ENCODE assay signal across 8 cellular contexts in the genomic region with DNA sequence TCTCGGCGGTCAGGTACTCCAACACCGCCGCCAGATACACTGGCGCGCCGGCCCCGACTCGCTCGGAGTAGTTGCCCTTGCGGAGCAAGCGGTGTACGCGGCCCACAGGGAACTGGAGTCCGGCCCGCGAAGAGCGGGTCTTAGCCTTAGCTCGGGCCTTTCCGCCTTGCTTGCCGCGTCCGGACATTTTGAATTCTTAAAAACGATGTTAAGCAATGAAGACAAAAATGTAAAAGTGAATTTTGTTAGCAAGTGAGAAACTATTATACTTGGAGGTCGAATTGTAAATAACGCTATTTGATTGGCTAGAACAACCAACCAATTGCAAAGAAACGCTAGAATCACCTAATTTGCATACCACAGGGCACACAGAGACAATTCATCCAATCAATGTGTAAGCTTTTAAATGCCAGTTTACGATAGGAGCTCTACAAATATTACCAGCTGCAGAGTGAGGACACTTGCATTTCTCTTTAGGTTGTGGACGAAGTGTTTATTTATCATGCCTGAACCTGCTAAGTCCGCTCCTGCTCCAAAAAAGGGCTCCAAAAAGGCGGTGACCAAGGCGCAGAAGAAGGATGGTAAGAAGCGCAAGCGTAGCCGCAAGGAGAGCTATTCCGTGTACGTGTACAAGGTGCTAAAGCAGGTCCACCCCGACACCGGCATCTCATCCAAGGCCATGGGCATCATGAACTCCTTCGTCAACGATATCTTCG.
A peak's percentile ranks its signal among the peaks of the same experiment; 100 is the strongest.
DNase-seq lines count a peak whose midpoint lies in the region; FAIRE-seq and TF ChIP-seq lines count a peak whose summit lies in the region.

No MANE protein-coding gene starts in this region.

- H3K79me2 ChIP-seq in neural cell (replicated peaks; ENCODE audit: insufficient read depth, low read length), result peaks cover 33% of the 10 kb centered on the region

- peak overlapping the region; percentile 86 for H3K4me2 ChIP-seq in neural cell (ENCODE audit: low read length)

- no peak for TF ChIP-seq RAD21 in neural cell (conservative IDR thresholded peaks at IDR 0.05)

- H3K9me2 ChIP-seq in neural cell (ENCODE audit: insufficient read depth, low read length), result no peaks in the 10 kb centered on the region

- H3K27me3 ChIP-seq in neural cell (ENCODE audit: insufficient read depth, low read depth, low read length) (no peaks in the 10 kb centered on the region), tibial nerve (peaks cover 0 to 72% of the 10 kb centered on the region in 2 donors)

- peak overlapping the region; percentile 96 for H3K4me3 Mint-ChIP-seq in activated naive CD4-positive, alpha-beta T cell treated with anti-CD3 and anti-CD28 coated beads for 36 hours

- peaks cover 5% of the 10 kb centered on the region for H3K27me3 Mint-ChIP-seq in activated naive CD4-positive, alpha-beta T cell treated with anti-CD3 and anti-CD28 coated beads for 36 hours (ENCODE audit: low read depth)

- CTCF ChIA-PET in activated naive CD4-positive, alpha-beta T cell treated with anti-CD3 and anti-CD28 coated beads for 36 hours (lab: Charles Lee), result interaction anchor here (0.6 to 2.9 kb wide), 5 partner anchors 16 to 26 kb away, joined by 3 to 8 read pairs (median 5); a partner anchor contains a TSS

- 1 to 2% methylated on average over 37 to 42 of the region's 42 CpGs for WGBS in tibial nerve, 2 donors

- peaks cover 29% of the 10 kb centered on the region for H4K20me1 ChIP-seq in neural cell (ENCODE audit: insufficient read depth)

- H2AFZ ChIP-seq in neural cell (ENCODE audit: low read depth, low read length), result no peak overlapping the region

- H3K9me3 ChIP-seq in neural cell (ENCODE audit: low read length), result no peaks in the 10 kb centered on the region
- H3K9me3 ChIP-seq in tibial nerve, result no peaks in the 10 kb centered on the region

- TF ChIP-seq CTCF in LNCaP clone FGC (IDR thresholded peaks at IDR 0.05; ENCODE audit: control insufficient read depth, extremely low read depth, insufficient read depth) (no peak), foreskin fibroblast (IDR thresholded peaks at IDR 0.05; ENCODE audit: low read depth, low read length) (no peak), neural cell (IDR thresholded peaks at IDR 0.05; ENCODE audit: poor library complexity, severe bottlenecking) (no peak), tibial nerve (IDR thresholded peaks at IDR 0.05) (peak in 1 of 5 experiments; percentile 20)

- DNase-seq in H4 (ENCODE audit: low spot score), result peak; percentile 98
- peak; percentile 98 for DNase-seq in LNCaP clone FGC (ENCODE audit: low read depth)
- DNase-seq in RKO (ENCODE audit: low spot score), result peak; percentile 98
- peak; percentile 70 for DNase-seq in activated naive CD4-positive, alpha-beta T cell treated with anti-CD3 and anti-CD28 coated beads for 36 hours
- peak; percentile 84 to 92 for DNase-seq in foreskin fibroblast
- DNase-seq in tibial nerve (ENCODE audit: low spot score in 2 of 2), result peak in 1 of 2 donors; percentile 54

- peak; percentile 99 for FAIRE-seq in G401.6 (lab: Jason Lieb, UNC)

- peak overlapping the region; percentile 92 for H3K27ac ChIP-seq in neural cell (ENCODE audit: low read length)
- H3K27ac ChIP-seq in tibial nerve, result peak overlapping the region; percentile 50 to 96 (median 87)

- intact Hi-C loops in activated naive CD4-positive, alpha-beta T cell treated with anti-CD3 and anti-CD28 coated beads for 36 hours (cut with micrococcal nuclease), result loop anchor here (1.0 to 10.0 kb wide), 9 partner anchors 18 to 1636 kb away; a partner anchor contains a TSS

- TF ChIP-seq POLR2A in tibial nerve (IDR thresholded peaks at IDR 0.05), result peak; percentile 62 to 69

- peak overlapping the region; percentile 86 for H3K4me3 ChIP-seq in LNCaP clone FGC (ENCODE audit: low read depth, low read length)
- H3K4me3 ChIP-seq in foreskin fibroblast (ENCODE audit: low read depth in 1 of 2, low read length in 2 of 2), result peak overlapping the region; percentile 62 to 73
- peak overlapping the region; percentile 80 for H3K4me3 ChIP-seq in neural cell (ENCODE audit: low read length)
- peak overlapping the region; percentile 36 to 77 (median 58) for H3K4me3 ChIP-seq in tibial nerve

- H3K27ac Mint-ChIP-seq in activated naive CD4-positive, alpha-beta T cell treated with anti-CD3 and anti-CD28 coated beads for 36 hours, result peak overlapping the region; percentile 99

- peak; percentile 22 for TF ChIP-seq EP300 in neural cell (conservative IDR thresholded peaks at IDR 0.05; ENCODE audit: poor library complexity, severe bottlenecking)
- peak in 1 of 2 donors; percentile 97 for TF ChIP-seq EP300 in tibial nerve (IDR thresholded peaks at IDR 0.05)

- H3K9me3 Mint-ChIP-seq in activated naive CD4-positive, alpha-beta T cell treated with anti-CD3 and anti-CD28 coated beads for 36 hours, result no peaks in the 10 kb centered on the region

- peaks cover 15% of the 10 kb centered on the region for H3K36me3 Mint-ChIP-seq in activated naive CD4-positive, alpha-beta T cell treated with anti-CD3 and anti-CD28 coated beads for 36 hours (ENCODE audit: low read depth)

- peaks cover 0 to 28% (median 0%) of the 10 kb centered on the region in 4 donors for H3K4me1 ChIP-seq in tibial nerve

- H3K36me3 ChIP-seq in neural cell (ENCODE audit: insufficient read depth, low read length), result no peaks in the 10 kb centered on the region
- H3K36me3 ChIP-seq in tibial nerve, result no peaks in the 10 kb centered on the region

- H3F3A ChIP-seq in neural cell (ENCODE audit: insufficient read depth, low read length, poor library complexity, severe bottlenecking), result peaks cover 11% of the 10 kb centered on the region

- peaks cover 40% of the 10 kb centered on the region for H3K4me1 Mint-ChIP-seq in activated naive CD4-positive, alpha-beta T cell treated with anti-CD3 and anti-CD28 coated beads for 36 hours (ENCODE audit: low read depth)

- peak overlapping the region; percentile 84 for H3K9ac ChIP-seq in neural cell (ENCODE audit: low read length)

TF ChIP-seq in neural cell, 6 proteins besides CTCF, POLR2A, EP300 and RAD21:
- peak; percentile 89 for TF ChIP-seq POLR2AphosphoS5 (IDR thresholded peaks at IDR 0.05)
- TF ChIP-seq, protein P1, sequence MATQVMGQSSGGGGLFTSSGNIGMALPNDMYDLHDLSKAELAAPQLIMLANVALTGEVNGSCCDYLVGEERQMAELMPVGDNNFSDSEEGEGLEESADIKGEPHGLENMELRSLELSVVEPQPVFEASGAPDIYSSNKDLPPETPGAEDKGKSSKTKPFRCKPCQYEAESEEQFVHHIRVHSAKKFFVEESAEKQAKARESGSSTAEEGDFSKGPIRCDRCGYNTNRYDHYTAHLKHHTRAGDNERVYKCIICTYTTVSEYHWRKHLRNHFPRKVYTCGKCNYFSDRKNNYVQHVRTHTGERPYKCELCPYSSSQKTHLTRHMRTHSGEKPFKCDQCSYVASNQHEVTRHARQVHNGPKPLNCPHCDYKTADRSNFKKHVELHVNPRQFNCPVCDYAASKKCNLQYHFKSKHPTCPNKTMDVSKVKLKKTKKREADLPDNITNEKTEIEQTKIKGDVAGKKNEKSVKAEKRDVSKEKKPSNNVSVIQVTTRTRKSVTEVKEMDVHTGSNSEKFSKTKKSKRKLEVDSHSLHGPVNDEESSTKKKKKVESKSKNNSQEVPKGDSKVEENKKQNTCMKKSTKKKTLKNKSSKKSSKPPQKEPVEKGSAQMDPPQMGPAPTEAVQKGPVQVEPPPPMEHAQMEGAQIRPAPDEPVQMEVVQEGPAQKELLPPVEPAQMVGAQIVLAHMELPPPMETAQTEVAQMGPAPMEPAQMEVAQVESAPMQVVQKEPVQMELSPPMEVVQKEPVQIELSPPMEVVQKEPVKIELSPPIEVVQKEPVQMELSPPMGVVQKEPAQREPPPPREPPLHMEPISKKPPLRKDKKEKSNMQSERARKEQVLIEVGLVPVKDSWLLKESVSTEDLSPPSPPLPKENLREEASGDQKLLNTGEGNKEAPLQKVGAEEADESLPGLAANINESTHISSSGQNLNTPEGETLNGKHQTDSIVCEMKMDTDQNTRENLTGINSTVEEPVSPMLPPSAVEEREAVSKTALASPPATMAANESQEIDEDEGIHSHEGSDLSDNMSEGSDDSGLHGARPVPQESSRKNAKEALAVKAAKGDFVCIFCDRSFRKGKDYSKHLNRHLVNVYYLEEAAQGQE (IDR thresholded peaks at IDR 0.05; ENCODE audit: borderline replicate concordance), result no peak
- peak; percentile 52 for TF ChIP-seq MXI1 (conservative IDR thresholded peaks at IDR 0.05; ENCODE audit: poor library complexity, severe bottlenecking)
- TF ChIP-seq TAF1 (IDR thresholded peaks at IDR 0.05; ENCODE audit: low read depth), result peak; percentile 77
